In genomic region chr4:165580379-165580905, GRCh38 we compare ENCODE assay signal across 9 cellular contexts.
A peak's percentile ranks its signal among the peaks of the same experiment; 100 is the strongest.
DNase-seq lines count a peak whose midpoint lies in the region; ATAC-seq lines count a peak whose summit lies in the region.
"Had no signal": no experiment of that assay in that cellular context is flagged by ENCODE, and none has a peak within 500 bp of the region (broad histone marks: within the 10 kb centered on the region; RNA-seq: fewer than 3 reads in every experiment).

No MANE protein-coding gene starts in this region.

- H3K4me3 ChIP-seq in GM23248, result no peak overlapping the region
- no peak overlapping the region for H3K4me3 ChIP-seq in trophoblast cell (ENCODE audit: low read depth, low read length)

- H2AFZ ChIP-seq in GM23248, result no peak overlapping the region
- H2AFZ ChIP-seq in trophoblast cell (ENCODE audit: insufficient read depth, low read length, poor library complexity), result no peak overlapping the region

- no peak overlapping the region for H3K14ac ChIP-seq in trophoblast cell (ENCODE audit: low read length)

- DNase-seq in GM23248, result peak; percentile 61
- DNase-seq in RKO (ENCODE audit: low spot score), result peak; percentile 63
- DNase-seq in fibroblast of peridontal ligament (ENCODE audit: extremely low read depth), result peak; percentile 3
- DNase-seq in trophoblast cell, result peak; percentile 40 to 46
- DNase-seq in pons (ENCODE audit: low spot score), result no peak
- DNase-seq in T-cell, result no peak
- no peak for DNase-seq in GDM1 (lab: John Stamatoyannopoulos, UW)
- DNase-seq: NCI-H2227 treated with DMSO at 0.1 percent for 48 hours had no signal

- H3K79me1 ChIP-seq in trophoblast cell (ENCODE audit: low read length), result peaks cover 6% of the 10 kb centered on the region

- no peak overlapping the region for H4K12ac ChIP-seq in trophoblast cell (ENCODE audit: low read depth, low read length)

- H3K4me1 Mint-ChIP-seq in T-cell, result peaks cover 0 to 11% (median 6%) of the 10 kb centered on the region in 3 donors

- CTCF ChIA-PET in T-cell (lab: Charles Lee), result no interaction called here

- H3K79me2 ChIP-seq in GM23248 (ENCODE audit: insufficient read depth) (no peaks in the 10 kb centered on the region), trophoblast cell (ENCODE audit: control insufficient read depth, insufficient read depth, low read length, poor library complexity) (no peaks in the 10 kb centered on the region)

- H3K9me3 ChIP-seq in GM23248 (ENCODE audit: low read depth) (no peaks in the 10 kb centered on the region), trophoblast cell (ENCODE audit: insufficient read depth, low read depth, low read length) (no peaks in the 10 kb centered on the region)

- in situ Hi-C loops in GM23248 (cut with MboI), result no loop called here

- H3K4ac ChIP-seq in trophoblast cell (ENCODE audit: low read depth, low read length), result no peak overlapping the region

- ATAC-seq in GM18907 (IDR thresholded peaks at IDR 0.05; ENCODE audit: unreplicated experiment), result no peak
- ATAC-seq in T-cell (replicated peaks in 1 of 4), result no peak

- H3K4me1 ChIP-seq in GM23248 (ENCODE audit: insufficient read depth) (no peaks in the 10 kb centered on the region), trophoblast cell (ENCODE audit: control insufficient read depth in 1 of 2, insufficient read depth in 2 of 2, low read length in 2 of 2) (peaks cover 0 to 6% of the 10 kb centered on the region in 2 experiments)

- H2BK120ac ChIP-seq in trophoblast cell (ENCODE audit: insufficient read depth, low read length, poor library complexity), result no peak overlapping the region

- H3K9me2 ChIP-seq in GM23248 (ENCODE audit: insufficient read depth), result no peaks in the 10 kb centered on the region

- H3K36me3 ChIP-seq in GM23248 (ENCODE audit: low read depth) (no peaks in the 10 kb centered on the region), trophoblast cell (ENCODE audit: control insufficient read depth in 1 of 2, insufficient read depth in 2 of 2, low read length in 2 of 2) (no peaks in the 10 kb centered on the region)

- no peaks in the 10 kb centered on the region for H3K36me3 Mint-ChIP-seq in T-cell

- H3K27me3 Mint-ChIP-seq in T-cell, result no peaks in the 10 kb centered on the region

- no peaks in the 10 kb centered on the region for H3K27me3 ChIP-seq in GM23248 (replicated peaks; ENCODE audit: insufficient read depth)
- no peaks in the 10 kb centered on the region for H3K27me3 ChIP-seq in trophoblast cell (ENCODE audit: insufficient read depth, low read length)

- no peak overlapping the region for H4K91ac ChIP-seq in trophoblast cell (ENCODE audit: low read depth, low read length)

- no peak overlapping the region for H2BK5ac ChIP-seq in trophoblast cell (ENCODE audit: low read depth, low read length, poor library complexity)

- no peak overlapping the region for H4K8ac ChIP-seq in trophoblast cell (ENCODE audit: low read depth, low read length)

- no peak overlapping the region for H2AK5ac ChIP-seq in trophoblast cell (ENCODE audit: low read length)

- no peaks in the 10 kb centered on the region for H3F3A ChIP-seq in GM23248 (ENCODE audit: insufficient read depth)

- H3K4me2 ChIP-seq in GM23248 (ENCODE audit: unreplicated experiment) (no peak overlapping the region), trophoblast cell (ENCODE audit: low read length) (peak overlapping the region; percentile 27)

- POLR2A ChIA-PET in T-cell (lab: Charles Lee), result interaction anchor here in 1 of 2 donors (0.5 kb wide), 1 partner anchor 55 kb away, joined by 5 read pairs; no protein-coding TSS in a partner anchor

- no peak overlapping the region for H3K4me3 Mint-ChIP-seq in T-cell

- H3K9ac ChIP-seq in GM23248 (no peak overlapping the region), trophoblast cell (ENCODE audit: low read length) (no peak overlapping the region)

- no peak overlapping the region for H2BK12ac ChIP-seq in trophoblast cell (ENCODE audit: low read length)

- 0% methylated on average over 4 of the region's 4 CpGs for WGBS in GM23248 (ENCODE audit: low coverage in 1 of 2, low lambda C conversion rate in 2 of 2, missing lambda C conversion rate in 2 of 2), 2 experiments
- WGBS in trophoblast cell (ENCODE audit: extremely low coverage, insufficient coverage, insufficient read length), result no CpG with 5 or more reads among the region's 4 CpGs

- no peak overlapping the region for H3K18ac ChIP-seq in trophoblast cell (ENCODE audit: low read length)

- H3K27ac Mint-ChIP-seq in T-cell, result no peak overlapping the region

- H3K27ac ChIP-seq in GM23248 (no peak overlapping the region), trophoblast cell (ENCODE audit: low read depth, low read length) (peak overlapping the region; percentile 91)

- H3K23ac ChIP-seq in trophoblast cell (ENCODE audit: low read length), result no peak overlapping the region

- H3K9me3 Mint-ChIP-seq in T-cell, result peaks cover 0 to 2% (median 0%) of the 10 kb centered on the region in 3 donors

- no peaks in the 10 kb centered on the region for H4K20me1 ChIP-seq in GM23248 (ENCODE audit: insufficient read depth)

Comparison
In these comparisons a context has a peak if more than half of its experiments do, and no peak if none do; other contexts are left out.
1. DNase-seq: peak in GM23248 (single experiment), RKO (single experiment), fibroblast of peridontal ligament (single experiment) and trophoblast cell (2 of 2); none in pons (single experiment), T-cell (0 of 34) and GDM1 (single experiment).